Comparison of ENCODE assay signal across 1 cellular context in the genomic region with DNA sequence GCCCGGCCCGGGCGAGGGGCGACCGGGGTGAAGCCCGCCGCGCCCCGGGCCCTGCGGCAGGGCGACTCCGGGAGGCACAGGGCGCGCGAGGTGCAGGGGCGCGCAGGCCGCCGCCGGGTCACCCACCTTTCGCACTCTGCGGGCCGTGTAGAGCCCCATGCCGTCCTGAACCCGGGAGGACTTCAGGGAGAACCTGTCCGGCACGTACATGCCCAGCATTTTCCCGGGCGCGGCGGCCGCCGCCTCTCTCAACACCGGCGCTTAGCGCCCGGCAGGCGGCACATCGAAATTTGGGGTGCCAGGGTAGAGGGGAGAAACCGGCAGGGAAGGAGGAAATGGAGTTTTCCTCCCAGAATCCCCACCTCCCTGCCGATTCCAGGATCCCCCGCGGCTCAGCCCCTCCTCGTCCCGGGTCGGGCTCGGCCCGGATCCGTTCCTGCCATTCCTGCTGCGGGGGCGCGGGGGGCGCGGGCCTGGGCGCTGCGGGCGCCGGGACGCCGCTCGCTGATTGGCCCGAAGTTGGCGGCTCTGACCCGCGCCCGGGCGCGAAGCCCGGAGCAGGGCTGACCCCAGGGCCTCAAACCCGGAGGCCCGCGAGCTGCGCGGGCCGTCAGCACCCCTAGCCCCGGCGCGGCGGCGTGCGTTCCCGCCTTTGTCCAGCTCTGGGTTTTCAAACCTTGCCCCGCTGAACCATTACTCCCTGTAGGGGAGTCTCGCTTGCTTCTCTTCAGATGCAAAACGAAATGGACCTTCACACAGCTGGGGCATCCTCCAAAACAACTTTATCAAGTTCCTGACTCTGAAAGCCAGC.
A peak's percentile ranks its signal among the peaks of the same experiment; 100 is the strongest.
TF ChIP-seq lines count a peak whose summit lies in the region.

A gene (minus strand): TSS at position 337 of the 811 bp plus-strand sequence. CDS start 118 bp downstream, at position 219.

TF ChIP-seq in HEK293, 187 proteins besides CTCF, POLR2A, EP300 and RAD21 (continued from another document and continues in another):
- TF ChIP-seq, protein P1, sequence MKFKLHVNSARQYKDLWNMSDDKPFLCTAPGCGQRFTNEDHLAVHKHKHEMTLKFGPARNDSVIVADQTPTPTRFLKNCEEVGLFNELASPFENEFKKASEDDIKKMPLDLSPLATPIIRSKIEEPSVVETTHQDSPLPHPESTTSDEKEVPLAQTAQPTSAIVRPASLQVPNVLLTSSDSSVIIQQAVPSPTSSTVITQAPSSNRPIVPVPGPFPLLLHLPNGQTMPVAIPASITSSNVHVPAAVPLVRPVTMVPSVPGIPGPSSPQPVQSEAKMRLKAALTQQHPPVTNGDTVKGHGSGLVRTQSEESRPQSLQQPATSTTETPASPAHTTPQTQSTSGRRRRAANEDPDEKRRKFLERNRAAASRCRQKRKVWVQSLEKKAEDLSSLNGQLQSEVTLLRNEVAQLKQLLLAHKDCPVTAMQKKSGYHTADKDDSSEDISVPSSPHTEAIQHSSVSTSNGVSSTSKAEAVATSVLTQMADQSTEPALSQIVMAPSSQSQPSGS (tag by site-specific recombination; IDR thresholded peaks at IDR 0.05; ENCODE audit: low read depth): no peak
- TF ChIP-seq ZNF16 (tag by site-specific recombination; IDR thresholded peaks at IDR 0.05; ENCODE audit: low read depth): no peak
- TF ChIP-seq, protein P2, sequence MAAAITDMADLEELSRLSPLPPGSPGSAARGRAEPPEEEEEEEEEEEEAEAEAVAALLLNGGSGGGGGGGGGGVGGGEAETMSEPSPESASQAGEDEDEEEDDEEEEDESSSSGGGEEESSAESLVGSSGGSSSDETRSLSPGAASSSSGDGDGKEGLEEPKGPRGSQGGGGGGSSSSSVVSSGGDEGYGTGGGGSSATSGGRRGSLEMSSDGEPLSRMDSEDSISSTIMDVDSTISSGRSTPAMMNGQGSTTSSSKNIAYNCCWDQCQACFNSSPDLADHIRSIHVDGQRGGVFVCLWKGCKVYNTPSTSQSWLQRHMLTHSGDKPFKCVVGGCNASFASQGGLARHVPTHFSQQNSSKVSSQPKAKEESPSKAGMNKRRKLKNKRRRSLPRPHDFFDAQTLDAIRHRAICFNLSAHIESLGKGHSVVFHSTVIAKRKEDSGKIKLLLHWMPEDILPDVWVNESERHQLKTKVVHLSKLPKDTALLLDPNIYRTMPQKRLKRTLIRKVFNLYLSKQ (tag by site-specific recombination; IDR thresholded peaks at IDR 0.05; ENCODE audit: borderline replicate concordance): no peak
- no peak for TF ChIP-seq EGR2 (tag by site-specific recombination; IDR thresholded peaks at IDR 0.05; ENCODE audit: low read depth)
- TF ChIP-seq, protein P3, sequence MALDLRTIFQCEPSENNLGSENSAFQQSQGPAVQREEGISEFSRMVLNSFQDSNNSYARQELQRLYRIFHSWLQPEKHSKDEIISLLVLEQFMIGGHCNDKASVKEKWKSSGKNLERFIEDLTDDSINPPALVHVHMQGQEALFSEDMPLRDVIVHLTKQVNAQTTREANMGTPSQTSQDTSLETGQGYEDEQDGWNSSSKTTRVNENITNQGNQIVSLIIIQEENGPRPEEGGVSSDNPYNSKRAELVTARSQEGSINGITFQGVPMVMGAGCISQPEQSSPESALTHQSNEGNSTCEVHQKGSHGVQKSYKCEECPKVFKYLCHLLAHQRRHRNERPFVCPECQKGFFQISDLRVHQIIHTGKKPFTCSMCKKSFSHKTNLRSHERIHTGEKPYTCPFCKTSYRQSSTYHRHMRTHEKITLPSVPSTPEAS (tag by site-specific recombination; IDR thresholded peaks at IDR 0.05): no peak
- no peak for TF ChIP-seq KLF1 (tag by site-specific recombination; IDR thresholded peaks at IDR 0.05)
- no peak for TF ChIP-seq ZNF292 (tag by site-specific recombination; IDR thresholded peaks at IDR 0.05; ENCODE audit: borderline replicate concordance, low read depth)
- TF ChIP-seq ZNF658 (tag by site-specific recombination; IDR thresholded peaks at IDR 0.05): no peak
- TF ChIP-seq, protein P4, sequence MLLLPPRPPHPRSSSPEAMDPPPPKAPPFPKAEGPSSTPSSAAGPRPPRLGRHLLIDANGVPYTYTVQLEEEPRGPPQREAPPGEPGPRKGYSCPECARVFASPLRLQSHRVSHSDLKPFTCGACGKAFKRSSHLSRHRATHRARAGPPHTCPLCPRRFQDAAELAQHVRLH (tag by site-specific recombination; IDR thresholded peaks at IDR 0.05): no peak
- no peak for TF ChIP-seq ZNF626 (tag by site-specific recombination; IDR thresholded peaks at IDR 0.05)
- no peak for TF ChIP-seq ZNF501 (tag by site-specific recombination; IDR thresholded peaks at IDR 0.05)
- no peak for TF ChIP-seq ZNF366 (tag by site-specific recombination; conservative IDR thresholded peaks at IDR 0.05)
- no peak for TF ChIP-seq ZNF677 (tag by site-specific recombination; IDR thresholded peaks at IDR 0.05)
- TF ChIP-seq SP7 (tag by site-specific recombination; IDR thresholded peaks at IDR 0.05): no peak
- TF ChIP-seq BCL11A (tag by site-specific recombination; IDR thresholded peaks at IDR 0.05; ENCODE audit: low read depth): no peak
- TF ChIP-seq, protein P5, sequence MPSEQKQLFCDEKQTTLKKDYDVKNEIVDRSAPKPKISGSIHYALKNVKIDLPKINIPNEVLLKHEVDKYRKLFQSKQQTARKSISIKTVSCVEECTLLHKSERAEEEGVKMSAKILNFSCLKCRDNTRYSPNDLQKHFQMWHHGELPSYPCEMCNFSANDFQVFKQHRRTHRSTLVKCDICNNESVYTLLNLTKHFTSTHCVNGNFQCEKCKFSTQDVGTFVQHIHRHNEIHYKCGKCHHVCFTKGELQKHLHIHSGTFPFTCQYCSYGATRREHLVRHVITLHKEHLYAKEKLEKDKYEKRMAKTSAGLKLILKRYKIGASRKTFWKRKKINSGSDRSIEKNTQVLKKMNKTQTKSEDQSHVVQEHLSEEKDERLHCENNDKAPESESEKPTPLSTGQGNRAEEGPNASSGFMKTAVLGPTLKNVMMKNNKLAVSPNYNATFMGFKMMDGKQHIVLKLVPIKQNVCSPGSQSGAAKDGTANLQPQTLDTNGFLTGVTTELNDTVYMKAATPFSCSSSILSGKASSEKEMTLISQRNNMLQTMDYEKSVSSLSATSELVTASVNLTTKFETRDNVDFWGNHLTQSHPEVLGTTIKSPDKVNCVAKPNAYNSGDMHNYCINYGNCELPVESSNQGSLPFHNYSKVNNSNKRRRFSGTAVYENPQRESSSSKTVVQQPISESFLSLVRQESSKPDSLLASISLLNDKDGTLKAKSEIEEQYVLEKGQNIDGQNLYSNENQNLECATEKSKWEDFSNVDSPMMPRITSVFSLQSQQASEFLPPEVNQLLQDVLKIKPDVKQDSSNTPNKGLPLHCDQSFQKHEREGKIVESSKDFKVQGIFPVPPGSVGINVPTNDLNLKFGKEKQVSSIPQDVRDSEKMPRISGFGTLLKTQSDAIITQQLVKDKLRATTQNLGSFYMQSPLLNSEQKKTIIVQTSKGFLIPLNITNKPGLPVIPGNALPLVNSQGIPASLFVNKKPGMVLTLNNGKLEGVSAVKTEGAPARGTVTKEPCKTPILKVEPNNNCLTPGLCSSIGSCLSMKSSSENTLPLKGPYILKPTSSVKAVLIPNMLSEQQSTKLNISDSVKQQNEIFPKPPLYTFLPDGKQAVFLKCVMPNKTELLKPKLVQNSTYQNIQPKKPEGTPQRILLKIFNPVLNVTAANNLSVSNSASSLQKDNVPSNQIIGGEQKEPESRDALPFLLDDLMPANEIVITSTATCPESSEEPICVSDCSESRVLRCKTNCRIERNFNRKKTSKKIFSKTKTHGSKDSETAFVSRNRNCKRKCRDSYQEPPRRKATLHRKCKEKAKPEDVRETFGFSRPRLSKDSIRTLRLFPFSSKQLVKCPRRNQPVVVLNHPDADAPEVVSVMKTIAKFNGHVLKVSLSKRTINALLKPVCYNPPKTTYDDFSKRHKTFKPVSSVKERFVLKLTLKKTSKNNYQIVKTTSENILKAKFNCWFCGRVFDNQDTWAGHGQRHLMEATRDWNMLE (tag by site-specific recombination; conservative IDR thresholded peaks at IDR 0.05; ENCODE audit: low read depth): no peak
- TF ChIP-seq ZNF416 (tag by site-specific recombination; IDR thresholded peaks at IDR 0.05): no peak
- peak; percentile 57; the same call in 1 of the 2 replicates for TF ChIP-seq ZNF561 (tag by site-specific recombination; IDR thresholded peaks at IDR 0.05; ENCODE audit: borderline replicate concordance)
- TF ChIP-seq ZNF121 (tag by site-specific recombination; IDR thresholded peaks at IDR 0.05): no peak
- TF ChIP-seq, protein P6, sequence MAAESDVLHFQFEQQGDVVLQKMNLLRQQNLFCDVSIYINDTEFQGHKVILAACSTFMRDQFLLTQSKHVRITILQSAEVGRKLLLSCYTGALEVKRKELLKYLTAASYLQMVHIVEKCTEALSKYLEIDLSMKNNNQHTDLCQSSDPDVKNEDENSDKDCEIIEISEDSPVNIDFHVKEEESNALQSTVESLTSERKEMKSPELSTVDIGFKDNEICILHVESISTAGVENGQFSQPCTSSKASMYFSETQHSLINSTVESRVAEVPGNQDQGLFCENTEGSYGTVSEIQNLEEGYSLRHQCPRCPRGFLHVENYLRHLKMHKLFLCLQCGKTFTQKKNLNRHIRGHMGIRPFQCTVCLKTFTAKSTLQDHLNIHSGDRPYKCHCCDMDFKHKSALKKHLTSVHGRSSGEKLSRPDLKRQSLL (tag by site-specific recombination; IDR thresholded peaks at IDR 0.05): no peak
- TF ChIP-seq, protein P7, sequence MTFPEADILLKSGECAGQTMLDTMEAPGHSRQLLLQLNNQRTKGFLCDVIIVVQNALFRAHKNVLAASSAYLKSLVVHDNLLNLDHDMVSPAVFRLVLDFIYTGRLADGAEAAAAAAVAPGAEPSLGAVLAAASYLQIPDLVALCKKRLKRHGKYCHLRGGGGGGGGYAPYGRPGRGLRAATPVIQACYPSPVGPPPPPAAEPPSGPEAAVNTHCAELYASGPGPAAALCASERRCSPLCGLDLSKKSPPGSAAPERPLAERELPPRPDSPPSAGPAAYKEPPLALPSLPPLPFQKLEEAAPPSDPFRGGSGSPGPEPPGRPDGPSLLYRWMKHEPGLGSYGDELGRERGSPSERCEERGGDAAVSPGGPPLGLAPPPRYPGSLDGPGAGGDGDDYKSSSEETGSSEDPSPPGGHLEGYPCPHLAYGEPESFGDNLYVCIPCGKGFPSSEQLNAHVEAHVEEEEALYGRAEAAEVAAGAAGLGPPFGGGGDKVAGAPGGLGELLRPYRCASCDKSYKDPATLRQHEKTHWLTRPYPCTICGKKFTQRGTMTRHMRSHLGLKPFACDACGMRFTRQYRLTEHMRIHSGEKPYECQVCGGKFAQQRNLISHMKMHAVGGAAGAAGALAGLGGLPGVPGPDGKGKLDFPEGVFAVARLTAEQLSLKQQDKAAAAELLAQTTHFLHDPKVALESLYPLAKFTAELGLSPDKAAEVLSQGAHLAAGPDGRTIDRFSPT (tag by site-specific recombination; IDR thresholded peaks at IDR 0.05): 0 out of 2 replicates have a peak, but pooled peaks have one; percentile 18
- TF ChIP-seq, protein P8, sequence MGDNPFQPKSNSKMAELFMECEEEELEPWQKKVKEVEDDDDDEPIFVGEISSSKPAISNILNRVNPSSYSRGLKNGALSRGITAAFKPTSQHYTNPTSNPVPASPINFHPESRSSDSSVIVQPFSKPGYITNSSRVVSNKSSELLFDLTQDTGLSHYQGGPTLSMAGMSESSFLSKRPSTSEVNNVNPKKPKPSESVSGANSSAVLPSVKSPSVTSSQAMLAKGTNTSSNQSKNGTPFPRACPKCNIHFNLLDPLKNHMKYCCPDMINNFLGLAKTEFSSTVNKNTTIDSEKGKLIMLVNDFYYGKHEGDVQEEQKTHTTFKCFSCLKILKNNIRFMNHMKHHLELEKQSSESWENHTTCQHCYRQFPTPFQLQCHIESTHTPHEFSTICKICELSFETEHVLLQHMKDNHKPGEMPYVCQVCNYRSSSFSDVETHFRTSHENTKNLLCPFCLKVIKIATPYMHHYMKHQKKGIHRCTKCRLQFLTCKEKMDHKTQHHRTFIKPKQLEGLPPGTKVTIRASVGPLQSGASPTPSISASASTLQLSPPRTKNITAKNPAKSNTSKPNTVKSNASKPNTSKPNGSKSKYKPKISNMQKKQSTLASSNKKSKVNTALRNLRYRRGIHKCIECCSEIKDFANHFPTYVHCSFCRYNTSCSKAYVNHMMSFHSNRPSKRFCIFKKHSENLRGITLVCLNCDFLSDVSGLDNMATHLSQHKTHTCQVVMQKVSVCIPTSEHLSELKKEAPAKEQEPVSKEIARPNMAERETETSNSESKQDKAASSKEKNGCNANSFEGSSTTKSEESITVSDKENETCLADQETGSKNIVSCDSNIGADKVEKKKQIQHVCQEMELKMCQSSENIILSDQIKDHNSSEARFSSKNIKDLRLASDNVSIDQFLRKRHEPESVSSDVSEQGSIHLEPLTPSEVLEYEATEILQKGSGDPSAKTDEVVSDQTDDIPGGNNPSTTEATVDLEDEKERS (tag by site-specific recombination; IDR thresholded peaks at IDR 0.05): no peak
- TF ChIP-seq ZSCAN30 (tag by site-specific recombination; IDR thresholded peaks at IDR 0.05): no peak
- no peak for TF ChIP-seq ZNF140 (tag by site-specific recombination; IDR thresholded peaks at IDR 0.05)
- TF ChIP-seq SALL2 (tag by site-specific recombination; IDR thresholded peaks at IDR 0.05; ENCODE audit: borderline replicate concordance): no peak
- TF ChIP-seq IKZF3 (tag by site-specific recombination; IDR thresholded peaks at IDR 0.05): peak; percentile 69
- TF ChIP-seq ZNF571 (tag by site-specific recombination; IDR thresholded peaks at IDR 0.05): no peak
- no peak for TF ChIP-seq KLF7 (tag by site-specific recombination; IDR thresholded peaks at IDR 0.05; ENCODE audit: borderline replicate concordance)
- no peak for TF ChIP-seq ZNF146 (tag by site-specific recombination; IDR thresholded peaks at IDR 0.05)
- TF ChIP-seq, protein P9, sequence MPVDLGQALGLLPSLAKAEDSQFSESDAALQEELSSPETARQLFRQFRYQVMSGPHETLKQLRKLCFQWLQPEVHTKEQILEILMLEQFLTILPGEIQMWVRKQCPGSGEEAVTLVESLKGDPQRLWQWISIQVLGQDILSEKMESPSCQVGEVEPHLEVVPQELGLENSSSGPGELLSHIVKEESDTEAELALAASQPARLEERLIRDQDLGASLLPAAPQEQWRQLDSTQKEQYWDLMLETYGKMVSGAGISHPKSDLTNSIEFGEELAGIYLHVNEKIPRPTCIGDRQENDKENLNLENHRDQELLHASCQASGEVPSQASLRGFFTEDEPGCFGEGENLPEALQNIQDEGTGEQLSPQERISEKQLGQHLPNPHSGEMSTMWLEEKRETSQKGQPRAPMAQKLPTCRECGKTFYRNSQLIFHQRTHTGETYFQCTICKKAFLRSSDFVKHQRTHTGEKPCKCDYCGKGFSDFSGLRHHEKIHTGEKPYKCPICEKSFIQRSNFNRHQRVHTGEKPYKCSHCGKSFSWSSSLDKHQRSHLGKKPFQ (tag by site-specific recombination; IDR thresholded peaks at IDR 0.05): no peak
